ENCODE assay signal across 18 cellular contexts in genomic region chr6:2054516-2055067, GRCh38.
DNase-seq lines count a peak whose midpoint lies in the region; ATAC-seq and TF ChIP-seq lines count a peak whose summit lies in the region.
"Had no signal": no experiment of that assay in that cellular context is flagged by ENCODE, and none has a peak within 500 bp of the region (broad histone marks: within the 10 kb centered on the region; RNA-seq: fewer than 3 reads in every experiment).

No MANE protein-coding gene starts in this region.

- no peak overlapping the region for H3K4me3 Mint-ChIP-seq in activated CD4-positive, alpha-beta T cell treated with anti-CD3 and anti-CD28 coated beads, Interleukin-2, amount 10 ng/mL, durations not matched to agents 7 days and 5 days
- H3K4me3 Mint-ChIP-seq: B cell; CD8-positive, alpha-beta T cell; HFFc6 had no signal

- CTCF ChIA-PET in activated CD4-positive, alpha-beta T cell treated with anti-CD3 and anti-CD28 coated beads, Interleukin-2, amount 10 ng/mL, durations not matched to agents 7 days and 5 days (lab: Charles Lee): no interaction called here
- CTCF ChIA-PET in PC-3 (lab: Charles Lee): no interaction called here

- intact Hi-C loops in PC-3 (cut with micrococcal nuclease): no loop called here
- intact Hi-C loops in right cardiac atrium (cut with DNase I): no loop called here

- no peak overlapping the region for H3K4me2 ChIP-seq in PC-3 (ENCODE audit: low read length)
- H3K4me2 ChIP-seq: BLaER1 treated with 17β-estradiol and CSF1 and Interleukin-3, amounts not matched to agents 10 nM and 100 nM; KMS-11 had no signal

- H4K20me1 ChIP-seq in PC-3 (ENCODE audit: low read length): 0 out of 2 replicates have a peak, but pooled peaks cover 6% of the 10 kb centered on the region
- H4K20me1 ChIP-seq: BLaER1 treated with 17β-estradiol and CSF1 and Interleukin-3, amounts not matched to agents 10 nM and 100 nM had no signal

- H3K79me2 ChIP-seq in PC-3 (ENCODE audit: low read length): no peaks in the 10 kb centered on the region

- H3K4me3 ChIP-seq in PC-3 (ENCODE audit: low read length) (no peak overlapping the region), right cardiac atrium (ENCODE audit: low read length) (no peak overlapping the region)
- H3K4me3 ChIP-seq: BLaER1 treated with 17β-estradiol and CSF1 and Interleukin-3, amounts not matched to agents 10 nM and 100 nM had no signal

- H3K9me3 Mint-ChIP-seq in activated CD4-positive, alpha-beta T cell treated with anti-CD3 and anti-CD28 coated beads, Interleukin-2, amount 10 ng/mL, durations not matched to agents 7 days and 5 days: no peaks in the 10 kb centered on the region
- H3K9me3 Mint-ChIP-seq: CD8-positive, alpha-beta T cell; HFFc6 had no signal

- H3K4me1 Mint-ChIP-seq in activated CD4-positive, alpha-beta T cell treated with anti-CD3 and anti-CD28 coated beads, Interleukin-2, amount 10 ng/mL, durations not matched to agents 7 days and 5 days: no peaks in the 10 kb centered on the region

- H3K27ac Mint-ChIP-seq in activated CD4-positive, alpha-beta T cell treated with anti-CD3 and anti-CD28 coated beads, Interleukin-2, amount 10 ng/mL, durations not matched to agents 7 days and 5 days: peak overlapping the region; percentile 10
- H3K27ac Mint-ChIP-seq: B cell; CD8-positive, alpha-beta T cell; HFFc6 had no signal

- H3K4me1 ChIP-seq in PC-3 (ENCODE audit: insufficient read depth, low read length) (peaks cover 12% of the 10 kb centered on the region), right cardiac atrium (ENCODE audit: control insufficient read depth, insufficient read depth, low read length) (no peaks in the 10 kb centered on the region)
- H3K4me1 ChIP-seq: BLaER1 treated with 17β-estradiol and CSF1 and Interleukin-3, amounts not matched to agents 10 nM and 100 nM had no signal

- 82% methylated on average over 4 of the region's 4 CpGs for WGBS in right cardiac atrium

- no peak overlapping the region for H3K27ac ChIP-seq in PC-3 (ENCODE audit: low read length)
- no peak overlapping the region for H3K27ac ChIP-seq in right cardiac atrium (ENCODE audit: low read length)
- H3K27ac ChIP-seq: 22Rv1; BLaER1 treated with 17β-estradiol and CSF1 and Interleukin-3, amounts not matched to agents 10 nM and 100 nM; KMS-11 had no signal

- H3K27me3 ChIP-seq in PC-3 (ENCODE audit: low read length): no peaks in the 10 kb centered on the region
- no peaks in the 10 kb centered on the region for H3K27me3 ChIP-seq in right cardiac atrium (ENCODE audit: control insufficient read depth, insufficient read depth)
- H3K27me3 ChIP-seq: BLaER1 treated with 17β-estradiol and CSF1 and Interleukin-3, amounts not matched to agents 10 nM and 100 nM had no signal

- no peaks in the 10 kb centered on the region for H3K27me3 Mint-ChIP-seq in activated CD4-positive, alpha-beta T cell treated with anti-CD3 and anti-CD28 coated beads, Interleukin-2, amount 10 ng/mL, durations not matched to agents 7 days and 5 days
- H3K27me3 Mint-ChIP-seq: B cell had no signal

- BruUV-seq in PC-3 (replicated peaks; lab: Mats Ljungman, UMichigan): no TSS peak

- H3K9me2 ChIP-seq in PC-3 (replicated peaks; ENCODE audit: low read length): no peaks in the 10 kb centered on the region

- H3K36me3 ChIP-seq in PC-3 (ENCODE audit: low read depth, low read length): no peaks in the 10 kb centered on the region

- no peak overlapping the region for H3K9ac ChIP-seq in PC-3 (ENCODE audit: low read length)
- H3K9ac ChIP-seq: BLaER1 treated with 17β-estradiol and CSF1 and Interleukin-3, amounts not matched to agents 10 nM and 100 nM; KMS-11 had no signal

- DNase-seq in activated CD4-positive, alpha-beta T cell treated with anti-CD3 and anti-CD28 coated beads, Interleukin-2, amount 10 ng/mL, durations not matched to agents 7 days and 5 days: no peak
- no peak for DNase-seq in activated CD4-positive, alpha-beta T cell treated with anti-CD3 and anti-CD28 coated beads for 4 hours
- DNase-seq in PC-3: peak; percentile 4
- peak; percentile 10 for DNase-seq in kidney tubule cell (ENCODE audit: low spot score)
- DNase-seq in renal cortical epithelial cell (ENCODE audit: low read depth): peak; percentile 24
- DNase-seq in right cardiac atrium: no peak
- no peak for DNase-seq in SIG-M5 (lab: John Stamatoyannopoulos, UW)
- DNase-seq: Calu3; CD8-positive, alpha-beta T cell; DMS79 treated with DMSO at 0.1 percent for 48 hours; GF-D8; HCEC 1CT; HFFc6 had no signal

- peaks cover 4% of the 10 kb centered on the region for H3K36me3 Mint-ChIP-seq in activated CD4-positive, alpha-beta T cell treated with anti-CD3 and anti-CD28 coated beads, Interleukin-2, amount 10 ng/mL, durations not matched to agents 7 days and 5 days (ENCODE audit: low read depth)

- no peak overlapping the region for H2AFZ ChIP-seq in PC-3 (ENCODE audit: low read length)

- H3K9me3 ChIP-seq in PC-3 (ENCODE audit: low read length) (no peaks in the 10 kb centered on the region), right cardiac atrium (ENCODE audit: control insufficient read depth, low read length) (no peaks in the 10 kb centered on the region)

- ATAC-seq in PC-3: peak; percentile 38; the same call in 1 of the 2 replicates
- no peak for ATAC-seq in right cardiac atrium
- no peak for ATAC-seq in GM21528 (IDR thresholded peaks at IDR 0.05; ENCODE audit: low FRiP score, unreplicated experiment)
- ATAC-seq: CD8-positive, alpha-beta T cell had no signal

- no peaks in the 10 kb centered on the region for H3F3A ChIP-seq in PC-3 (ENCODE audit: low read length, unreplicated experiment)

- TF ChIP-seq CTCF in PC-3 (conservative IDR thresholded peaks at IDR 0.05; ENCODE audit: low read depth, low read length): no peak

- POLR2A ChIA-PET in activated CD4-positive, alpha-beta T cell treated with anti-CD3 and anti-CD28 coated beads, Interleukin-2, amount 10 ng/mL, durations not matched to agents 7 days and 5 days (lab: Charles Lee): no interaction called here
- POLR2A ChIA-PET in PC-3 (lab: Charles Lee; ENCODE audit: unreplicated experiment): no interaction called here

Comparison
In these comparisons a context has a peak if more than half of its experiments do, and no peak if none do; other contexts are left out.
1. DNase-seq: peak in PC-3 (single experiment), kidney tubule cell (single experiment) and renal cortical epithelial cell (single experiment); none in activated CD4-positive, alpha-beta T cell treated with anti-CD3 and anti-CD28 coated beads, Interleukin-2, amount 10 ng/mL, durations not matched to agents 7 days and 5 days (single experiment), activated CD4-positive, alpha-beta T cell treated with anti-CD3 and anti-CD28 coated beads for 4 hours (0 of 2), right cardiac atrium (0 of 3) and SIG-M5 (single experiment).